ENCODE assay signal across 19 cellular contexts in genomic region chr2:120421830-120422175, GRCh38.
DNase-seq lines count a peak whose midpoint lies in the region; ATAC-seq and TF ChIP-seq lines count a peak whose summit lies in the region.
"Had no signal": no experiment of that assay in that cellular context is flagged by ENCODE, and none has a peak within 500 bp of the region (broad histone marks: within the 10 kb centered on the region; RNA-seq: fewer than 3 reads in every experiment).

No MANE protein-coding gene starts in this region.

- TF ChIP-seq CTCF in H9 (conservative IDR thresholded peaks at IDR 0.05) (no peak), endodermal cell (conservative IDR thresholded peaks at IDR 0.05) (no peak), stomach (IDR thresholded peaks at IDR 0.05) (no peak), natural killer cell (IDR thresholded peaks at IDR 0.05) (no peak)

- H2AFZ ChIP-seq in H9 (ENCODE audit: low read length) = no peak overlapping the region

- H3K18ac ChIP-seq in H9 (ENCODE audit: insufficient read length, low read depth, low read length) = no peak overlapping the region

- no peak overlapping the region for H2BK20ac ChIP-seq in H9 (ENCODE audit: low read depth, low read length, poor library complexity, severe bottlenecking)

- no peak overlapping the region for H4K8ac ChIP-seq in H9 (replicated peaks; ENCODE audit: insufficient read length, low read depth, low read length)

- H3K27ac ChIP-seq in H9 (ENCODE audit: insufficient read length, low read depth, low read length) (no peak overlapping the region), endodermal cell (ENCODE audit: low read depth, low read length) (no peak overlapping the region), stomach (no peak overlapping the region)

- H3K4me3 Mint-ChIP-seq in H9 (no peak overlapping the region), endodermal cell (no peak overlapping the region), natural killer cell (no peak overlapping the region)

- H3K27me3 ChIP-seq in H9 (ENCODE audit: insufficient read depth, low read length) = no peaks in the 10 kb centered on the region
- H3K27me3 ChIP-seq in endodermal cell (ENCODE audit: control insufficient read depth, insufficient read depth, low read length, poor library complexity, severe bottlenecking) = peaks cover 52% of the 10 kb centered on the region
- H3K27me3 ChIP-seq in stomach = peaks cover 0 to 22% (median 0%) of the 10 kb centered on the region in 3 donors

- no peaks in the 10 kb centered on the region for H3K79me1 ChIP-seq in H9 (ENCODE audit: insufficient read depth, low read depth, low read length, poor library complexity, severe bottlenecking)

- H4K91ac ChIP-seq in H9 (ENCODE audit: insufficient read length, low read depth, low read length) = no peak overlapping the region

- no peak overlapping the region for H2BK15ac ChIP-seq in H9 (ENCODE audit: low read depth, low read length)

- H4K20me1 ChIP-seq in H9 (ENCODE audit: control insufficient read depth, insufficient read depth, insufficient read length) = no peaks in the 10 kb centered on the region

- no CpG with 5 or more reads among the region's 7 CpGs for WGBS in H9 (ENCODE audit: extremely low coverage, insufficient read length, low lambda C conversion rate)
- WGBS in endodermal cell (ENCODE audit: insufficient coverage in 1 of 2, insufficient read length in 1 of 2), 2 experiments = 82% methylated on average over 7 of the region's 7 CpGs; no CpG with 5 or more reads in 1 of the 2 experiments
- 29 to 36% (median 32%) methylated on average over 7 of the region's 7 CpGs for WGBS in stomach, 5 donors

- no peaks in the 10 kb centered on the region for H3K79me2 ChIP-seq in H9 (ENCODE audit: insufficient read depth, low read length)

- no peak overlapping the region for H2BK5ac ChIP-seq in H9 (ENCODE audit: insufficient read length, low read length)

- no peak overlapping the region for H3K4me2 ChIP-seq in H9 (ENCODE audit: insufficient read depth, insufficient read length, low read length)

- no peaks in the 10 kb centered on the region for H3K4me1 ChIP-seq in H9 (ENCODE audit: insufficient read depth, low read length)
- no peaks in the 10 kb centered on the region for H3K4me1 ChIP-seq in endodermal cell (ENCODE audit: control insufficient read depth, insufficient read depth, low read length)
- peaks cover 0 to 13% (median 10%) of the 10 kb centered on the region in 4 donors for H3K4me1 ChIP-seq in stomach
- H3K4me1 ChIP-seq: HAP-1 had no signal

- H3T11ph ChIP-seq in H9 (ENCODE audit: low read length) = no peak overlapping the region

- no peaks in the 10 kb centered on the region for H3K9me3 ChIP-seq in H9 (ENCODE audit: control insufficient read depth, low read depth, low read length)
- H3K9me3 ChIP-seq in endodermal cell (ENCODE audit: control insufficient read depth, low read length) = no peaks in the 10 kb centered on the region
- H3K9me3 ChIP-seq in stomach = no peaks in the 10 kb centered on the region
- H3K9me3 ChIP-seq: HAP-1 had no signal

- H3K9ac ChIP-seq in H9 (ENCODE audit: extremely low read depth, insufficient read length, low read length) (no peak overlapping the region), endodermal cell (ENCODE audit: extremely low read depth, low read length, poor library complexity, severe bottlenecking) (no peak overlapping the region)

- no peak overlapping the region for H2BK12ac ChIP-seq in H9 (ENCODE audit: insufficient read length, low read depth, low read length)

- no peak overlapping the region for H3K23ac ChIP-seq in H9 (ENCODE audit: insufficient read length, low read depth, low read length)

- no peak overlapping the region for H2AK5ac ChIP-seq in H9 (ENCODE audit: insufficient read length, low read length)

- peak; percentile 33 for DNase-seq in NCI-H2029 treated with DMSO at 0.1 percent for 48 hours (lab: John Stamatoyannopoulos, UW)
- DNase-seq in NCI-H2029 (lab: John Stamatoyannopoulos, UW) = no peak
- peak; percentile 26 for DNase-seq in H9
- DNase-seq in endodermal cell = peak; percentile 26
- peak; percentile 25 for DNase-seq in stomach
- DNase-seq in hepatic stellate cell (ENCODE audit: low spot score) = no peak
- DNase-seq in natural killer cell = no peak
- no peak for DNase-seq in DMS 273 treated with DMSO at 0.1 percent for 48 hours (lab: John Stamatoyannopoulos, UW)
- DNase-seq: 8988T, AML-193, C1 segment of cervical spinal cord, DMS79, Kasumi-1, NCI-H1694 treated with DMSO at 0.1 percent for 48 hours, NCI-H2227 treated with DMSO at 0.1 percent for 48 hours, NCI-H510A had no signal

- ATAC-seq in natural killer cell = no peak
- ATAC-seq: Panc1, SK-N-SH treated with all-trans-retinoic acid at 6 μM for 48 hours had no signal

- no peak overlapping the region; a peak in 1 of 7 replicates for H3K27ac Mint-ChIP-seq in H9
- no peak overlapping the region for H3K27ac Mint-ChIP-seq in endodermal cell
- no peak overlapping the region for H3K27ac Mint-ChIP-seq in natural killer cell

- H3K36me3 ChIP-seq in endodermal cell (ENCODE audit: control insufficient read depth, insufficient read depth, low read length) (no peaks in the 10 kb centered on the region), stomach (no peaks in the 10 kb centered on the region)
- H3K36me3 ChIP-seq: HAP-1 had no signal

- TF ChIP-seq POLR2A in stomach (IDR thresholded peaks at IDR 0.05) = no peak

- H3K56ac ChIP-seq in H9 (ENCODE audit: insufficient read length, low read depth, low read length) = no peak overlapping the region

- H3K14ac ChIP-seq in H9 (ENCODE audit: insufficient read depth, low read length) = no peak overlapping the region; the same call in 1 of the 2 replicates

- H3K36me3 Mint-ChIP-seq in H9 (ENCODE audit: insufficient read depth in 1 of 3, low read depth in 3 of 3) (no peaks in the 10 kb centered on the region), endodermal cell (ENCODE audit: low read depth) (no peaks in the 10 kb centered on the region), natural killer cell (no peaks in the 10 kb centered on the region)

- H3K27me3 Mint-ChIP-seq in H9 (ENCODE audit: low read depth) (peaks cover 92% of the 10 kb centered on the region), endodermal cell (ENCODE audit: insufficient read depth) (peaks cover 35% of the 10 kb centered on the region), natural killer cell (ENCODE audit: low read depth in 2 of 2) (peaks cover 0 to 13% of the 10 kb centered on the region in 2 donors)

- H3K4me1 Mint-ChIP-seq in H9 (peaks cover 5 to 18% of the 10 kb centered on the region in 2 experiments; a peak in 3 of 4 replicates), endodermal cell (no peaks in the 10 kb centered on the region), natural killer cell (no peaks in the 10 kb centered on the region)

- no peak overlapping the region for H4K5ac ChIP-seq in H9 (ENCODE audit: insufficient read length, low read depth, low read length)

- H3K4me3 ChIP-seq in endodermal cell (ENCODE audit: low read length) = no peak overlapping the region
- no peak overlapping the region for H3K4me3 ChIP-seq in stomach
- H3K4me3 ChIP-seq: HAP-1 had no signal

- intact Hi-C loops in stomach (cut with DNase I; ENCODE audit: low total_unique reads) (no loop called here), natural killer cell (cut with micrococcal nuclease) (no loop called here)

- no peak overlapping the region for H2BK120ac ChIP-seq in H9 (ENCODE audit: low read depth, low read length, poor library complexity, severe bottlenecking)

- TF ChIP-seq EP300 in stomach (IDR thresholded peaks at IDR 0.05) = no peak

- H3K9me3 Mint-ChIP-seq in H9 = no peaks in the 10 kb centered on the region; a peak in 1 of 5 replicates
- no peaks in the 10 kb centered on the region for H3K9me3 Mint-ChIP-seq in endodermal cell
- no peaks in the 10 kb centered on the region for H3K9me3 Mint-ChIP-seq in natural killer cell

- H3K4ac ChIP-seq in H9 (ENCODE audit: low read depth, low read length) = no peak overlapping the region

- H3K23me2 ChIP-seq in H9 (ENCODE audit: insufficient read length, low read depth, low read length, poor library complexity, severe bottlenecking) = no peaks in the 10 kb centered on the region

Comparison
In these comparisons a context has a peak if more than half of its experiments do, and no peak if none do; other contexts are left out.
1. DNase-seq: peak in NCI-H2029 treated with DMSO at 0.1 percent for 48 hours (single experiment), H9 (single experiment), endodermal cell (single experiment) and stomach (single experiment); none in NCI-H2029 (single experiment), hepatic stellate cell (single experiment), natural killer cell (single experiment) and DMS 273 treated with DMSO at 0.1 percent for 48 hours (single experiment).